ENCODE assay signal across 2 cellular contexts in genomic region chrX:153590961-153591956, GRCh38.
A peak's percentile ranks its signal among the peaks of the same experiment; 100 is the strongest.
TF ChIP-seq lines count a peak whose summit lies in the region.

No MANE protein-coding gene starts in this region.

TF ChIP-seq in GM12891, 5 proteins besides CTCF, POLR2A, EP300 and RAD21:
- TF ChIP-seq POU2F2 (IDR thresholded peaks at IDR 0.05; ENCODE audit: low read depth, low read length), result no peak
- no peak for TF ChIP-seq SPI1 (IDR thresholded peaks at IDR 0.05; ENCODE audit: low read depth, low read length)
- TF ChIP-seq POLR2AphosphoS5 (IDR thresholded peaks at IDR 0.05; ENCODE audit: low read depth, low read length), result no peak
- TF ChIP-seq PAX5 (IDR thresholded peaks at IDR 0.05; ENCODE audit: insufficient read depth, low read length, severe bottlenecking), result no peak
- no peak for TF ChIP-seq TAF1 (IDR thresholded peaks at IDR 0.05; ENCODE audit: low read depth, low read length)

TF ChIP-seq in GM12878, 131 proteins besides CTCF, POLR2A, EP300 and RAD21:
- TF ChIP-seq MEF2B (IDR thresholded peaks at IDR 0.05; ENCODE audit: partially characterized antibody, poor library complexity, severe bottlenecking), result peak; percentile 22
- TF ChIP-seq BHLHE40 (IDR thresholded peaks at IDR 0.05; ENCODE audit: borderline replicate concordance in 1 of 2, low read depth in 2 of 2, low read length in 1 of 2), result 0 out of 4 replicates have a peak, but pooled peaks of 1 of the 2 experiments have one; percentile 9
- no peak for TF ChIP-seq ZNF274 (IDR thresholded peaks at IDR 0.05; ENCODE audit: insufficient read depth, insufficient read length)
